In the genomic region with DNA sequence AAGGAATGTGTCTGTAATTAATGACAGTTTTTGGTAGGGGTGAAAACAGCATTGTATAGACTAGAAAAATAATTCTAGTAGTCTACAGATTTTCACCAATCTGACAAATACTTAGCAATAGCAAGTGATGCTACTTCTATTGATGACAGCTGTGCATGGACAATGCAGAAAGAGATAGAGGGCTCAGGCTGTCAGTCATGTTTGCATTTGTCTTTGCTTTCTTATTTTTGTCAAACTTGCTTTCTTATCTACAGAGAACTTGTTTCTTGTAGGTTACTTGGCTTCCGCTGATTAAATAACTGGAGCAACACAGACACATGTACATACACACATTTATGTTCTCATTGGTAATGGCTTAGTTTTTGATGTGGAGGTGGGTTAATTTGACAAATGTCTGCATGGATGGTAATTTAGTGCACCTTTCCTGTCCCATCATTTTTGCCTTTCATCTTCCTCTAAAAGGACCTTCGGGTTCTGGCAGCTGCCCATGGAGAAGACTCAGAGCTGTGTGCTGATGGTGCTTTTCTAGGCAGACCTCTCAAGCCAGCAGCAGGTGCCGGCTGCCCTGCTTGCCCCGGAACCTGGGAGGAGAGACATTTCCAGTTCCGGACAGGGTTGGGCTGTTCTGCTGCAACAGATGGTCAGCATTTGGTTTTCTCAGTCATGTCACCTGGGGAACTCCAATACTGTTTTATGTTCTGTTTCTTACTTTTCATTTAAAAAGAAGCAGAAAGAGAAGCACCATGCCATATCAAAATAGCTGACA, we compare ENCODE assay signal across 8 cellular contexts. TPM values are rescaled to one million over a fixed set of nuclear protein-coding genes. Genes with fewer than 3 reads are reported as not detected.
A peak's percentile ranks its signal among the peaks of the same experiment; 100 is the strongest.
DNase-seq lines count a peak whose midpoint lies in the region; ATAC-seq and TF ChIP-seq lines count a peak whose summit lies in the region.

No MANE protein-coding gene starts in this region.

- no peak overlapping the region for H3K9ac ChIP-seq in smooth muscle cell (ENCODE audit: low read depth)

- ATAC-seq in activated T-cell treated with anti-CD3 and anti-CD28 coated beads, Interleukin-2, amount 50 U/mL, for 4 hours: no peak
- ATAC-seq in GM21786 (IDR thresholded peaks at IDR 0.05; ENCODE audit: unreplicated experiment) (peak; percentile 67), HG03571 (IDR thresholded peaks at IDR 0.05; ENCODE audit: unreplicated experiment) (peak; percentile 76)

- H3K4me3 ChIP-seq in suprapubic skin (no peak overlapping the region), smooth muscle cell (no peak overlapping the region), osteoblast (ENCODE audit: insufficient read depth, low read length) (no peak overlapping the region)

- H3K4me1 Mint-ChIP-seq in activated T-cell treated with anti-CD3 and anti-CD28 coated beads, Interleukin-2, amount 50 U/mL, for 4 hours (ENCODE audit: low read depth): peaks cover 89% of the 10 kb centered on the region

- no peak for DNase-seq in activated T-cell treated with anti-CD3 and anti-CD28 coated beads, Interleukin-2, amount 50 U/mL, for 4 hours
- DNase-seq in activated T-cell treated with anti-CD3 and anti-CD28 coated beads, Interleukin-2, amount 50 U/mL, for 48 hours: no peak
- DNase-seq in myocyte (ENCODE audit: low read depth) (peak; percentile 5), suprapubic skin (ENCODE audit: low spot score in 2 of 2) (no peak), smooth muscle cell (lab: John Stamatoyannopoulos, UW; ENCODE audit: unreplicated experiment) (no peak), osteoblast (ENCODE audit: insufficient read length, low spot score, missing footprints) (no peak)

- peaks cover 4% of the 10 kb centered on the region for H3K9me3 Mint-ChIP-seq in activated T-cell treated with anti-CD3 and anti-CD28 coated beads, Interleukin-2, amount 50 U/mL, for 4 hours

- WGBS in suprapubic skin: 86% methylated on average over 5 of the region's 5 CpGs
- 92% methylated on average over 5 of the region's 5 CpGs for WGBS in smooth muscle cell (ENCODE audit: low lambda C conversion rate)

- peaks cover 2% of the 10 kb centered on the region for H3K27me3 ChIP-seq in suprapubic skin
- H3K27me3 ChIP-seq in smooth muscle cell (ENCODE audit: low read depth): no peaks in the 10 kb centered on the region
- no peaks in the 10 kb centered on the region for H3K27me3 ChIP-seq in osteoblast (ENCODE audit: insufficient read depth, low read length)

- H2AFZ ChIP-seq in smooth muscle cell (ENCODE audit: low read depth) (no peak overlapping the region), osteoblast (ENCODE audit: low read length) (no peak overlapping the region)

- TF ChIP-seq CTCF in suprapubic skin (IDR thresholded peaks at IDR 0.05): no peak
- no peak for TF ChIP-seq CTCF in smooth muscle cell (IDR thresholded peaks at IDR 0.05; ENCODE audit: borderline replicate concordance, insufficient read depth, poor library complexity, severe bottlenecking)
- no peak for TF ChIP-seq CTCF in osteoblast (IDR thresholded peaks at IDR 0.05; ENCODE audit: extremely low read depth, low read depth, low read length)

- H4K20me1 ChIP-seq in smooth muscle cell (ENCODE audit: low read depth) (no peaks in the 10 kb centered on the region), osteoblast (ENCODE audit: insufficient read depth, low read length) (no peaks in the 10 kb centered on the region)

- no peak for TF ChIP-seq POLR2A in suprapubic skin (IDR thresholded peaks at IDR 0.05)

- no peak for TF ChIP-seq EP300 in suprapubic skin (IDR thresholded peaks at IDR 0.05)

- H3K4me2 ChIP-seq in smooth muscle cell: no peak overlapping the region
- H3K4me2 ChIP-seq in osteoblast (ENCODE audit: insufficient read depth, low read length): no peak overlapping the region

- H3F3A ChIP-seq in smooth muscle cell (ENCODE audit: low read depth): no peaks in the 10 kb centered on the region

- H3K36me3 ChIP-seq in suprapubic skin (no peaks in the 10 kb centered on the region), smooth muscle cell (ENCODE audit: low read depth) (no peaks in the 10 kb centered on the region), osteoblast (ENCODE audit: insufficient read depth, low read length) (no peaks in the 10 kb centered on the region)

- no peaks in the 10 kb centered on the region for H3K27me3 Mint-ChIP-seq in activated T-cell treated with anti-CD3 and anti-CD28 coated beads, Interleukin-2, amount 50 U/mL, for 4 hours (ENCODE audit: low read depth)

- H3K4me3 Mint-ChIP-seq in activated T-cell treated with anti-CD3 and anti-CD28 coated beads, Interleukin-2, amount 50 U/mL, for 4 hours: peak overlapping the region; percentile 25

- H3K9me3 ChIP-seq in suprapubic skin: no peaks in the 10 kb centered on the region
- no peaks in the 10 kb centered on the region for H3K9me3 ChIP-seq in smooth muscle cell (replicated peaks; ENCODE audit: low read depth)
- H3K9me3 ChIP-seq in osteoblast (ENCODE audit: low read depth, low read length): no peaks in the 10 kb centered on the region

- H3K79me2 ChIP-seq in smooth muscle cell (ENCODE audit: low read depth) (no peaks in the 10 kb centered on the region), osteoblast (ENCODE audit: insufficient read depth, low read length) (no peaks in the 10 kb centered on the region)

- H3K36me3 Mint-ChIP-seq in activated T-cell treated with anti-CD3 and anti-CD28 coated beads, Interleukin-2, amount 50 U/mL, for 4 hours (ENCODE audit: insufficient read depth): peaks cover 7% of the 10 kb centered on the region

- H3K27ac ChIP-seq in suprapubic skin: no peak overlapping the region
- H3K27ac ChIP-seq in smooth muscle cell (ENCODE audit: low read depth): no peak overlapping the region
- no peak overlapping the region for H3K27ac ChIP-seq in osteoblast (ENCODE audit: low read depth, low read length)

- H3K4me1 ChIP-seq in suprapubic skin (no peaks in the 10 kb centered on the region), smooth muscle cell (ENCODE audit: low read depth) (no peaks in the 10 kb centered on the region), osteoblast (ENCODE audit: insufficient read depth, low read length) (no peaks in the 10 kb centered on the region)

RNA-seq across cellular contexts. Expression of a gene that starts 28.8 kb away (rescaled TPM):
- 10 to 100 TPM; 35.5 to 49.5 (median 36.9) TPM for total RNA-seq in activated T-cell treated with anti-CD3 and anti-CD28 coated beads, Interleukin-2, amount 50 U/mL, for 4 hours
- 0.19 and 0.42 TPM in 2 replicates for total RNA-seq in myocyte
- 0.09 TPM for polyA plus RNA-seq in myocyte (2012)
- total RNA-seq in suprapubic skin: 1 to 10 TPM in 1 of 4 donors, under 1 TPM in 2, not detected in 1; 0.05 to 2.6 (median 0.21) TPM
- total RNA-seq in smooth muscle cell: 0.85 and 3.6 TPM in 2 replicates
- 0.82 and 1.1 TPM in 2 replicates for polyA plus RNA-seq in smooth muscle cell
- 0.29 and 0.72 TPM in 2 replicates for total RNA-seq in osteoblast

Comparison
In these comparisons a context has a peak if more than half of its experiments do, and no peak if none do; other contexts are left out.
1. ATAC-seq: peak in GM21786 (single experiment) and HG03571 (single experiment); none in activated T-cell treated with anti-CD3 and anti-CD28 coated beads, Interleukin-2, amount 50 U/mL, for 4 hours (0 of 2).